In genomic region chr19:3821857-3822364, GRCh38 we compare ENCODE assay signal across 8 cellular contexts. TPM values are rescaled to one million over a fixed set of nuclear protein-coding genes. Genes with fewer than 3 reads are reported as not detected.
DNase-seq lines count a peak whose midpoint lies in the region; ATAC-seq and TF ChIP-seq lines count a peak whose summit lies in the region.

No MANE protein-coding gene starts in this region.

- intact Hi-C loops in lower leg skin (cut with DNase I; ENCODE audit: low total_unique reads) = no loop called here

- ATAC-seq in HG02798 (IDR thresholded peaks at IDR 0.05; ENCODE audit: poor library complexity, unreplicated experiment) (no peak), GM18498 (IDR thresholded peaks at IDR 0.05; ENCODE audit: unreplicated experiment) (no peak)

- 25 to 30% methylated on average over 24 to 35 of the region's 43 CpGs for WGBS in lower leg skin, 2 donors

- TF ChIP-seq POLR2A in lower leg skin (IDR thresholded peaks at IDR 0.05) = no peak

- DNase-seq in GM03348 (ENCODE audit: low spot score) (peak; percentile 90), NCI-H1092 (lab: John Stamatoyannopoulos, UW) (peak; percentile 33), cerebellar cortex (ENCODE audit: low spot score) (peak; percentile 40), lower leg skin (ENCODE audit: low spot score in 2 of 2) (peak; percentile 26 to 92)
- DNase-seq in activated CD4-positive, alpha-beta T cell treated with anti-CD3 and anti-CD28 coated beads for 4 hours = peak; percentile 80 to 92
- DNase-seq in stimulated activated CD8-positive, alpha-beta memory T cell treated with anti-CD3 and anti-CD28 coated beads, Interleukin-15, amount 100 ng/mL, for 4 hours (ENCODE audit: low read depth in 2 of 2) = peak; percentile 74 to 75

- no peak overlapping the region for H3K4me3 ChIP-seq in lower leg skin (ENCODE audit: low read depth, poor library complexity, severe bottlenecking)

- TF ChIP-seq CTCF in lower leg skin (IDR thresholded peaks at IDR 0.05) = peak in 1 of 3 donors; percentile 89

RNA-seq across cellular contexts. Expression of gene MATK, which starts 35.7 kb away (rescaled TPM):
- total RNA-seq in lower leg skin = 1 to 10 TPM; 2.1 to 5.8 (median 3.3) TPM

RNA-seq across cellular contexts. Expression of gene ZFR2, which starts 46.9 kb away (rescaled TPM):
- total RNA-seq in lower leg skin = under 1 TPM in 1 of 4 donors, not detected in 3; 0.13 TPM

RNA-seq across cellular contexts. Expression of gene RAX2, which starts 49.9 kb away (rescaled TPM):
- not detected for total RNA-seq in lower leg skin

RNA-seq across cellular contexts. Expression of gene ATCAY, which starts 58.6 kb away (rescaled TPM):
- total RNA-seq in lower leg skin = not detected

RNA-seq across cellular contexts. Expression of gene MRPL54, which starts 59.4 kb away (rescaled TPM):
- total RNA-seq in lower leg skin = 10 to 100 TPM; 45.0 to 72.8 (median 53.9) TPM

Comparison
In these comparisons a context has a peak if more than half of its experiments do, and no peak if none do; other contexts are left out.
1. DNase-seq: peak in every context shown above with its lines; median percentile 90 in GM03348; 86 in activated CD4-positive, alpha-beta T cell treated with anti-CD3 and anti-CD28 coated beads for 4 hours; 74 in stimulated activated CD8-positive, alpha-beta memory T cell treated with anti-CD3 and anti-CD28 coated beads, Interleukin-15, amount 100 ng/mL, for 4 hours; 59 in lower leg skin; 40 in cerebellar cortex; 33 in NCI-H1092.